22 cellular contexts compared by ENCODE assay signal in the genomic region with DNA sequence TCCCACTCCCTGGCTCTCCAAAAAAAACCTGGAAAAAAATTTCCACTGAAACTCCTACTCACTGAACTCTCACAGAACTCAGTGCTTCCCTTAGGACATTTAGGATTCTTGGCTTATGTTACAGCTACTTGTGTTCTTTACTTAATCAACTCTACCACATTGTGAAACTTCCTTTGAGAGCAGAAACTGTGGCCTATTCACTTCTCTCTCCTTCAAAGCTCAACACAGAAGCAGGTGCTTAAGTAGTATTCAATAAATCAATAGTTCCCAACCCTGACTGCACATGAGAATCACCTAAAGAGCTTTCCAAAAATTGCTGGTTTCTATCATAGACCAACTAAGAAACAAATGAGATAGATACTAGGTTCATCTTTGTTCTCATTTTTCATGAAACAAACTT.
DNase-seq lines count a peak whose midpoint lies in the region; ATAC-seq and TF ChIP-seq lines count a peak whose summit lies in the region.
"Had no signal": no experiment of that assay in that cellular context is flagged by ENCODE, and none has a peak within 500 bp of the region (broad histone marks: within the 10 kb centered on the region; RNA-seq: fewer than 3 reads in every experiment).

No MANE protein-coding gene starts in this region.

- POLR2A ChIA-PET in activated CD8-positive, alpha-beta T cell treated with anti-CD3 and anti-CD28 coated beads for 36 hours (lab: Charles Lee) = no interaction called here

- CTCF ChIA-PET in activated CD8-positive, alpha-beta T cell treated with anti-CD3 and anti-CD28 coated beads for 36 hours (lab: Charles Lee) = interaction anchor here (0.6 to 1.1 kb wide), 3 partner anchors 9 to 46 kb away, joined by 3 to 4 read pairs (median 3); no protein-coding TSS in a partner anchor

- no peak overlapping the region for H3K27ac ChIP-seq in left lung
- H3K27ac ChIP-seq: hepatocyte, tibial nerve had no signal

- no peak overlapping the region for H3K4me3 ChIP-seq in left lung
- H3K4me3 ChIP-seq: hepatocyte, spleen, tibial nerve had no signal

- no peak overlapping the region for H3K4me3 Mint-ChIP-seq in activated CD8-positive, alpha-beta T cell treated with anti-CD3 and anti-CD28 coated beads for 36 hours
- H3K4me3 Mint-ChIP-seq: nephron progenitor cell, T-helper 17 cell, WTC11 had no signal

- no peaks in the 10 kb centered on the region for H3K9me3 ChIP-seq in left lung
- H3K9me3 ChIP-seq: spleen, tibial nerve had no signal

- H3K4me1 ChIP-seq in left lung = no peaks in the 10 kb centered on the region
- H3K4me1 ChIP-seq: spleen, tibial nerve had no signal

- intact Hi-C loops in activated CD8-positive, alpha-beta T cell treated with anti-CD3 and anti-CD28 coated beads for 36 hours (cut with micrococcal nuclease) = no loop called here
- intact Hi-C loops in left lung (cut with DNase I) = loop anchor here in 1 of 2 donors (5.0 kb wide), 1 partner anchor 34 kb away; no protein-coding TSS in a partner anchor

- TF ChIP-seq CTCF in activated CD8-positive, alpha-beta T cell treated with anti-CD3 and anti-CD28 coated beads for 36 hours (IDR thresholded peaks at IDR 0.05) = no peak
- TF ChIP-seq CTCF in left lung (IDR thresholded peaks at IDR 0.05) = no peak

- no peaks in the 10 kb centered on the region for H3K27me3 Mint-ChIP-seq in activated CD8-positive, alpha-beta T cell treated with anti-CD3 and anti-CD28 coated beads for 36 hours
- H3K27me3 Mint-ChIP-seq: T-helper 17 cell had no signal

- H3K9me3 Mint-ChIP-seq in activated CD8-positive, alpha-beta T cell treated with anti-CD3 and anti-CD28 coated beads for 36 hours = peaks cover under 1% of the 10 kb centered on the region

- H3K4me1 Mint-ChIP-seq in activated CD8-positive, alpha-beta T cell treated with anti-CD3 and anti-CD28 coated beads for 36 hours (ENCODE audit: low read depth) = peaks cover 18% of the 10 kb centered on the region
- H3K4me1 Mint-ChIP-seq: nephron progenitor cell, T-helper 17 cell, WTC11 had no signal

- peak; percentile 16 for DNase-seq in NCI-H2107 treated with DMSO at 0.1 percent for 48 hours (lab: John Stamatoyannopoulos, UW; ENCODE audit: unreplicated experiment)
- no peak for DNase-seq in NCI-H2107 (lab: John Stamatoyannopoulos, UW)
- DNase-seq in activated CD8-positive, alpha-beta T cell treated with anti-CD3 and anti-CD28 coated beads for 36 hours = no peak
- no peak for DNase-seq in left lung
- DNase-seq in KG1 (lab: John Stamatoyannopoulos, UW) = no peak
- DNase-seq: 8988T; C1 segment of cervical spinal cord; effector memory CD4-positive, alpha-beta T cell; mesenchymal stem cell; NCI-H146; NCI-H446; nephron progenitor cell; spleen; T-helper 17 cell had no signal

- ATAC-seq in GM18867 (IDR thresholded peaks at IDR 0.05; ENCODE audit: unreplicated experiment) (peak; percentile 54), left lung (peak; percentile 41), GM21825 (IDR thresholded peaks at IDR 0.05; ENCODE audit: unreplicated experiment) (no peak), HG03159 (IDR thresholded peaks at IDR 0.05; ENCODE audit: unreplicated experiment) (no peak)
- no peak for ATAC-seq in activated CD8-positive, alpha-beta T cell treated with anti-CD3 and anti-CD28 coated beads for 36 hours
- ATAC-seq: HCT116, Right ventricle myocardium inferior, T-helper 17 cell, WTC11 had no signal

- H3K36me3 Mint-ChIP-seq in activated CD8-positive, alpha-beta T cell treated with anti-CD3 and anti-CD28 coated beads for 36 hours (ENCODE audit: low read depth) = peaks cover 34% of the 10 kb centered on the region

- peaks cover 0 to 16% of the 10 kb centered on the region in 2 donors for H3K36me3 ChIP-seq in left lung

- no peaks in the 10 kb centered on the region for H3K27me3 ChIP-seq in left lung
- H3K27me3 ChIP-seq: hepatocyte, spleen, tibial nerve had no signal

- H3K27ac Mint-ChIP-seq in activated CD8-positive, alpha-beta T cell treated with anti-CD3 and anti-CD28 coated beads for 36 hours = peak overlapping the region; percentile 88
- H3K27ac Mint-ChIP-seq: nephron progenitor cell, T-helper 17 cell, WTC11 had no signal

Comparison
In these comparisons a context has a peak if more than half of its experiments do, and no peak if none do; other contexts are left out.
1. ATAC-seq: peak in GM18867 (single experiment) and left lung (single experiment); none in activated CD8-positive, alpha-beta T cell treated with anti-CD3 and anti-CD28 coated beads for 36 hours (single experiment), GM21825 (single experiment) and HG03159 (single experiment).